Comparison of ENCODE assay signal across 1 cellular context in the genomic region with DNA sequence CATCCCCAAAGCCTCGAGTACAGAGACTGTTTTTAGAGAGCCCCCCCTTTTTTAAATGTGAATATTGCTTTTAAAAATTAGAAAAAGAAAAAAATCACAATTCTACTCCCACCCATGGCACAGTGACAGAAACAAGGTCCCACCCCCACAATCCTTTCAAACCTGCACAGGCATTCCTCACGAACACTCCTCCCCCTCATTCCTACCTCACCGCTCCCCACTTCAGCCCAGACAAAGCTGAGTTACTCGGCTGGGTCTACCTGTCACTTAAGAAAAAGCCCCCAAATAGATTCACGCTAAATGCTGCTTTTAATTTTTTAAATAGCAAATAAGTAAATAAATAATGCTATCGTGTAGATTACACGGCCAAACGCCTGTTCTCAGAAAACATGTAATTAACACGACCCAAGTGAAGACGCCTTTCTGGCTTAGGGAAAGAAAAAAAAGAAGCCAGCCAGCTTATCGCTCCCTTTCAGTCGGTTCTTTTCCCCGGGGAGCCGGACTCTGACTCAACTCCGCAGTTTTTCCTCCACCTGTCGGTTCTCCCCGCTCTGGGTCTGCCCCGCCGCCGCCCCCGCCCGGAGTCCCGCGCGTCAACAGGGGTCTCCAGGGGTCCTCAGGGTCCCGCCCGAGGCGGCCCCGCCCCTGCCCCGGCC.
TF ChIP-seq lines count a peak whose summit lies in the region.

No MANE protein-coding gene starts in this region.

TF ChIP-seq in GM12878, 131 proteins besides CTCF, POLR2A, EP300 and RAD21 (continued from another document):
- TF ChIP-seq ZNF592 (IDR thresholded peaks at IDR 0.05) = no peak
